Comparison of ENCODE assay signal across 19 cellular contexts in genomic region chr3:24936574-24936973, GRCh38.
"Had no signal": no experiment of that assay in that cellular context is flagged by ENCODE, and none has a peak within 500 bp of the region (broad histone marks: within the 10 kb centered on the region; RNA-seq: fewer than 3 reads in every experiment).

No MANE protein-coding gene starts in this region.

- H3K4me1 ChIP-seq: ascending aorta, body of pancreas had no signal

- H3K27me3 Mint-ChIP-seq: activated CD8-positive, alpha-beta T cell treated with anti-CD3 and anti-CD28 coated beads for 36 hours; central memory CD8-positive, alpha-beta T cell had no signal

- H3K27me3 ChIP-seq: ascending aorta, body of pancreas had no signal

- H3K9me3 ChIP-seq: ascending aorta, body of pancreas had no signal

- H3K4me3 Mint-ChIP-seq: activated CD8-positive, alpha-beta T cell treated with anti-CD3 and anti-CD28 coated beads for 36 hours; central memory CD8-positive, alpha-beta T cell had no signal

- DNase-seq: activated CD4-positive, alpha-beta T cell treated with anti-CD3 and anti-CD28 coated beads for 4 hours; activated CD8-positive, alpha-beta memory T cell treated with anti-CD3 and anti-CD28 coated beads, Interleukin-2, amount 50 U/mL, for 48 hours; activated CD8-positive, alpha-beta T cell treated with anti-CD3 and anti-CD28 coated beads for 36 hours; activated naive CD4-positive, alpha-beta T cell treated with anti-CD3 and anti-CD28 coated beads, Interleukin-2, amount 50 U/mL, for 16 hours; activated T-cell treated with anti-CD3 and anti-CD28 coated beads, Interleukin-2, amount 50 U/mL, for 1 hour; body of pancreas; Karpas-422; MM.1S; NCI-H1930; NCI-H2107; NCI-H2171 treated with DMSO at 0.1 percent for 48 hours; NCI-H226; NCI-H510A treated with DMSO at 0.1 percent for 48 hours; NCI-H748 treated with DMSO at 0.1 percent for 48 hours; SIG-M5 had no signal

- ATAC-seq: activated CD4-positive, CD25-positive, alpha-beta regulatory T cell treated with anti-CD3 and anti-CD28 coated beads, Interleukin-2, amount 50 U/mL, for 24 hours; activated CD8-positive, alpha-beta T cell treated with anti-CD3 and anti-CD28 coated beads for 36 hours; body of pancreas; K562 had no signal

- H3K27ac Mint-ChIP-seq: activated CD8-positive, alpha-beta T cell treated with anti-CD3 and anti-CD28 coated beads for 36 hours had no signal

- H3K4me1 Mint-ChIP-seq: central memory CD8-positive, alpha-beta T cell had no signal

- H3K27ac ChIP-seq: ascending aorta, body of pancreas had no signal

- H3K36me3 ChIP-seq: ascending aorta had no signal

- H3K9me3 Mint-ChIP-seq: activated CD8-positive, alpha-beta T cell treated with anti-CD3 and anti-CD28 coated beads for 36 hours had no signal

- H3K4me3 ChIP-seq: ascending aorta, body of pancreas, K562 had no signal
